26 cellular contexts compared by ENCODE assay signal in the genomic region with DNA sequence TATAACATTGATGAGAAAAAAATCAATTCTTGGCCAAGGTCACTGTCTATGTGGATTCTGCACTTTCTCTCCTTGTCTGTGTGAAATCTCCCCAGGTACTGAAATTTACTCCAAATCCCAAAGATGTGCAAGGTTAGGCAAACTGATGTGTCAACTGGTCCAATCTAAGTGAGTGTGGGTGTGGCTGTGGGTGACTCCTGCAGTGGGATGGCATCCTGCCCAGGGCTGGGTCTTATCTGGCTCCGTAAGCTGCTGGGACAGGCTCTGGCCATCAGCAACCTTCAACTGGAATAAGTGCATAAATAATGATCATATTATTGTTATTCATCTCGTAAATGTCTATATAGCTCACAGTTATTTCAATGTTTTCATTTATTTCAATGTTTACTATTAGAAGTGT.
A peak's percentile ranks its signal among the peaks of the same experiment; 100 is the strongest.
DNase-seq lines count a peak whose midpoint lies in the region; ATAC-seq and TF ChIP-seq lines count a peak whose summit lies in the region.
"Had no signal": no experiment of that assay in that cellular context is flagged by ENCODE, and none has a peak within 500 bp of the region (broad histone marks: within the 10 kb centered on the region; RNA-seq: fewer than 3 reads in every experiment).

No MANE protein-coding gene starts in this region.

- no peak for TF ChIP-seq POLR2A in breast epithelium (IDR thresholded peaks at IDR 0.05)

- peaks cover 6% of the 10 kb centered on the region for H3K36me3 Mint-ChIP-seq in MCF 10A (ENCODE audit: insufficient read depth, unreplicated experiment)

- POLR2A ChIA-PET in MCF 10A (lab: Yijun Ruan, JAX): interaction anchor here (0.7 to 2.4 kb wide), 3 partner anchors 29 to 475 kb away, joined by 3 to 9 read pairs (median 8); no protein-coding TSS in a partner anchor

- BruUV-seq in MCF 10A (replicated peaks; lab: Mats Ljungman, UMichigan): no TSS peak

- H3K27me3 Mint-ChIP-seq in MCF 10A (ENCODE audit: insufficient read depth, unreplicated experiment): no peaks in the 10 kb centered on the region

- H3K27ac ChIP-seq in breast epithelium (no peak overlapping the region), thoracic aorta (peak overlapping the region; percentile 21 to 79)
- H3K27ac ChIP-seq: 22Rv1, upper lobe of right lung had no signal

- H3K4me1 ChIP-seq in breast epithelium (no peaks in the 10 kb centered on the region), thoracic aorta (ENCODE audit: control insufficient read depth in 1 of 2, low read depth in 2 of 2) (peaks cover 15 to 33% of the 10 kb centered on the region in 2 donors)
- H3K4me1 ChIP-seq: HAP-1, upper lobe of right lung had no signal

- no peaks in the 10 kb centered on the region for H3K27me3 ChIP-seq in breast epithelium
- H3K27me3 ChIP-seq in thoracic aorta (replicated peaks; ENCODE audit: insufficient read depth): no peaks in the 10 kb centered on the region
- H3K27me3 ChIP-seq: upper lobe of right lung had no signal

- H3K36me3 ChIP-seq in breast epithelium (no peaks in the 10 kb centered on the region), thoracic aorta (no peaks in the 10 kb centered on the region)
- H3K36me3 ChIP-seq: HAP-1, upper lobe of right lung had no signal

- TF ChIP-seq CTCF in MCF 10A (IDR thresholded peaks at IDR 0.05; ENCODE audit: unreplicated experiment): no peak
- TF ChIP-seq CTCF in breast epithelium (IDR thresholded peaks at IDR 0.05): no peak
- TF ChIP-seq CTCF in fibroblast of villous mesenchyme (IDR thresholded peaks at IDR 0.05; ENCODE audit: insufficient read depth, low read depth, low read length): no peak
- TF ChIP-seq CTCF in thoracic aorta (IDR thresholded peaks at IDR 0.05): no peak

- H3K9me3 Mint-ChIP-seq in MCF 10A (ENCODE audit: unreplicated experiment): peaks cover 12% of the 10 kb centered on the region

- intact Hi-C loops in MCF 10A (cut with micrococcal nuclease): no loop called here
- intact Hi-C loops in breast epithelium (cut with DNase I; ENCODE audit: low total_unique reads): no loop called here

- H3K27ac Mint-ChIP-seq in MCF 10A (ENCODE audit: low read depth, unreplicated experiment): no peak overlapping the region
- H3K27ac Mint-ChIP-seq: activated CD4-positive, alpha-beta T cell treated with anti-CD3 and anti-CD28 coated beads, Interleukin-2, amount 10 ng/mL, durations not matched to agents 24 days and 14 days had no signal

- peaks cover 15% of the 10 kb centered on the region for H3K4me1 Mint-ChIP-seq in MCF 10A (ENCODE audit: insufficient read depth, unreplicated experiment)
- H3K4me1 Mint-ChIP-seq: activated CD4-positive, alpha-beta T cell treated with anti-CD3 and anti-CD28 coated beads, Interleukin-2, amount 10 ng/mL, durations not matched to agents 24 days and 14 days had no signal

- ATAC-seq in thoracic aorta (ENCODE audit: insufficient number of reproducible peaks, low FRiP score, low read depth): no peak
- ATAC-seq: upper lobe of right lung had no signal

- CTCF ChIA-PET in MCF 10A (lab: Yijun Ruan, JAX): interaction anchor here (0.9 kb wide), 1 partner anchor 18 kb away, joined by 3 read pairs; no protein-coding TSS in a partner anchor

- peak overlapping the region; percentile 16 for H3K4me3 Mint-ChIP-seq in MCF 10A (ENCODE audit: unreplicated experiment)
- H3K4me3 Mint-ChIP-seq: activated CD4-positive, alpha-beta T cell treated with anti-CD3 and anti-CD28 coated beads, Interleukin-2, amount 10 ng/mL, durations not matched to agents 24 days and 14 days had no signal

- H3K9me3 ChIP-seq in breast epithelium (peaks cover 8 to 11% of the 10 kb centered on the region in 2 donors), thoracic aorta (peaks cover 8% of the 10 kb centered on the region)
- H3K9me3 ChIP-seq: HAP-1 had no signal

- no peak overlapping the region for H3K4me3 ChIP-seq in breast epithelium
- H3K4me3 ChIP-seq in fibroblast of villous mesenchyme (ENCODE audit: low read depth, low read length): no peak overlapping the region
- H3K4me3 ChIP-seq in thoracic aorta: no peak overlapping the region
- H3K4me3 ChIP-seq: HAP-1, lung, upper lobe of right lung had no signal

- DNase-seq in MCF 10A (ENCODE audit: unreplicated experiment) (peak; percentile 77), breast epithelium (ENCODE audit: low spot score in 2 of 2) (no peak), astrocyte of the hippocampus (ENCODE audit: low read depth, low spot score) (peak; percentile 60), fibroblast of villous mesenchyme (ENCODE audit: low read depth) (peak; percentile 33), thoracic aorta (ENCODE audit: low spot score) (no peak), 8988T (no peak), DMS79 (lab: John Stamatoyannopoulos, UW) (no peak)
- no peak for DNase-seq in stimulated activated naive CD4-positive, alpha-beta T cell (lab: John Stamatoyannopoulos, UW)
- DNase-seq: activated CD4-positive, alpha-beta T cell treated with anti-CD3 and anti-CD28 coated beads, Interleukin-2, amount 10 ng/mL, durations not matched to agents 24 days and 14 days; activated CD8-positive, alpha-beta memory T cell treated with anti-CD3 and anti-CD28 coated beads, Interleukin-2, amount 50 U/mL, for 4 hours; activated effector memory CD4-positive, alpha-beta T cell treated with Interleukin-2 at 50 U/mL for 16 hours; COR-L47; DND-41; foreskin fibroblast; hypothalamus; islet precursor cell; NCI-H1417 treated with DMSO at 0.1 percent for 48 hours; NCI-H524 treated with DMSO at 0.1 percent for 48 hours; nucleus accumbens; SHP77; stimulated activated CD4-positive, alpha-beta T cell treated with anti-CD3 and anti-CD28 coated beads, Interleukin-4, amount 100 ng/mL, for 24 hours; SW 1271; upper lobe of right lung had no signal

Comparison
In these comparisons a context has a peak if more than half of its experiments do, and no peak if none do; other contexts are left out.
1. DNase-seq: peak in MCF 10A (single experiment), astrocyte of the hippocampus (single experiment) and fibroblast of villous mesenchyme (single experiment); none in breast epithelium (0 of 2), thoracic aorta (single experiment), 8988T (single experiment), DMS79 (single experiment) and stimulated activated naive CD4-positive, alpha-beta T cell (0 of 6).
2. H3K27ac ChIP-seq: peak in thoracic aorta (2 of 2); none in breast epithelium (0 of 2).